In genomic region chr4:139177888-139178609, GRCh38 we compare ENCODE assay signal across 1 cellular context.
A peak's percentile ranks its signal among the peaks of the same experiment; 100 is the strongest.
TF ChIP-seq lines count a peak whose summit lies in the region.

No MANE protein-coding gene starts in this region.

TF ChIP-seq in GM23338, 12 proteins besides CTCF, POLR2A, EP300 and RAD21 (continued from another document):
- no peak for TF ChIP-seq ZNF462 (CRISPR knock-in tag; IDR thresholded peaks at IDR 0.05)
- TF ChIP-seq CREB1 (CRISPR knock-in tag; IDR thresholded peaks at IDR 0.05; ENCODE audit: low read depth): peak; percentile 73
- TF ChIP-seq JUNB (IDR thresholded peaks at IDR 0.05; ENCODE audit: unreplicated experiment): no peak
- peak; percentile 85 for TF ChIP-seq POLR2AphosphoS5 (IDR thresholded peaks at IDR 0.05; ENCODE audit: low read depth)
TF ChIP-seq in GM23338: peak in this region for 2.
